1 cellular context compared by ENCODE assay signal in the genomic region with DNA sequence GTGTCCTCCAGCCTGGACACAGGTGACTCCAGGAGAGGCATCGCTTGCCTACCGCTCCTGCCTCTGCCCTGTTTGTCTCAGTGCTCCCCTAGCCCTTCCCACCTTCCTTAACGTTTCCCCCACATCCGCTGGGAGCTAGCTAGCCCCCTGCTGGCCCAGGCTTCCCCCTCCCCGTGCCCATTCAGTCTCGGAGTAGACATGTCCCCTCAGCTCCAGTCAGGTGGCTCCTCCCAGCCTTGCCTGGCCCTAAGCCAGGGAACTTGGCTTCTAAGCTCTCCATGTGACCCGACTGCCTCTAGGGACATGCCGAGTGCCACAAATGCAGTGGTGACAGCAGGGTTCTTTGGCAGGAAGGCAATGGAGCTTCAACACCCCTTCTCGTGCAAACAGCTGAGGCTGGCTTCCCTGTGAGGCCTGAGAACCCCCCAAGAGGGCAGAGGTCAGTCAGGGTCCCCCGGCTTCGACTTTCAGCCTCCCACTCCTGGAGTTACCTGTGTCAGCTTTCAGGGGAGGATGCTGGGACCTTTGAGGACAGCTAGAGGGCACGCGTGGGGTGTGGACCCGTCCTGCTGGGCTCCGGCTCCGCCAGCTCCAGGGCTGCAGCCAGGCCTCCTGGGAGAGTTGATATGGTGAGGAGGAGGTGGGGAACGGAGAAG.
TF ChIP-seq lines count a peak whose summit lies in the region.

No MANE protein-coding gene starts in this region.

TF ChIP-seq in H1, 55 proteins besides CTCF, POLR2A, EP300 and RAD21:
- TF ChIP-seq CBX8 (IDR thresholded peaks at IDR 0.05; ENCODE audit: borderline replicate concordance, low read depth, low read length) = no peak
- no peak for TF ChIP-seq CBX5 (IDR thresholded peaks at IDR 0.05; ENCODE audit: low read depth, low read length)
- TF ChIP-seq TAF1 (IDR thresholded peaks at IDR 0.05; ENCODE audit: low read depth, low read length) = no peak
- no peak for TF ChIP-seq GTF2F1 (IDR thresholded peaks at IDR 0.05; ENCODE audit: borderline replicate concordance, low read depth, low read length)
- TF ChIP-seq EZH2 (IDR thresholded peaks at IDR 0.05; ENCODE audit: low read depth, low read length, severe bottlenecking) = no peak
- no peak for TF ChIP-seq SP2 (IDR thresholded peaks at IDR 0.05; ENCODE audit: low read length)
TF ChIP-seq in H1: peak in this region for 0.
